5 cellular contexts compared by ENCODE assay signal in genomic region chr16:74394131-74394530, GRCh38. TPM values are rescaled to one million over a fixed set of nuclear protein-coding genes. Genes with fewer than 3 reads are reported as not detected.
"Had no signal": no experiment of that assay in that cellular context is flagged by ENCODE, and none has a peak within 500 bp of the region (broad histone marks: within the 10 kb centered on the region; RNA-seq: fewer than 3 reads in every experiment).

No MANE protein-coding gene starts in this region.

RNA-seq across cellular contexts. Expression of gene NPIPB15, which starts 18.0 kb away (rescaled TPM):
- total RNA-seq: Right ventricle myocardium inferior, RPMI7951 had no signal
- polyA plus RNA-seq: SK-N-SH had no signal

RNA-seq across cellular contexts. Expression of gene CLEC18B, which starts 27.1 kb away (rescaled TPM):
- total RNA-seq: LHCN-M2, RPMI7951, SJSA1 had no signal
